ENCODE assay signal across 14 cellular contexts in genomic region chr17:12078791-12079190, GRCh38. TPM values are rescaled to one million over a fixed set of nuclear protein-coding genes. Genes with fewer than 3 reads are reported as not detected.
DNase-seq lines count a peak whose midpoint lies in the region; ATAC-seq, FAIRE-seq and TF ChIP-seq lines count a peak whose summit lies in the region.
"Had no signal": no experiment of that assay in that cellular context is flagged by ENCODE, and none has a peak within 500 bp of the region (broad histone marks: within the 10 kb centered on the region; RNA-seq: fewer than 3 reads in every experiment).

No MANE protein-coding gene starts in this region.

- H3K4me2 ChIP-seq in mesendoderm (ENCODE audit: low read length), result no peak overlapping the region

- H3K27ac ChIP-seq in mesendoderm (ENCODE audit: low read depth, low read length) (no peak overlapping the region), body of pancreas (no peak overlapping the region)

- TF ChIP-seq CTCF in cardiac fibroblast (IDR thresholded peaks at IDR 0.05; ENCODE audit: low read depth, low read length) (no peak), body of pancreas (IDR thresholded peaks at IDR 0.05) (no peak)

- DNase-seq in AG20443 (ENCODE audit: low spot score), result peak; percentile 62
- peak; percentile 29 for DNase-seq in HTR-8/SVneo (ENCODE audit: insufficient read length, low spot score)
- DNase-seq in cardiac fibroblast (ENCODE audit: low read depth in 2 of 2), result peak; percentile 39 to 83
- DNase-seq in mesendoderm, result peak; percentile 18
- DNase-seq in DMS79 (lab: John Stamatoyannopoulos, UW), result no peak
- no peak for DNase-seq in body of pancreas
- no peak for DNase-seq in effector CD8-positive, alpha-beta T cell (lab: John Stamatoyannopoulos, UW)
- DNase-seq: activated naive CD8-positive, alpha-beta T cell treated with anti-CD3 and anti-CD28 coated beads, Interleukin-2, amount 10 ng/mL, durations not matched to agents 7 days and 5 days; effector CD4-positive, alpha-beta T cell; MV-4-11; NCI-H2227 treated with DMSO at 0.1 percent for 48 hours; stimulated activated CD4-positive, alpha-beta T cell treated with anti-CD3 and anti-CD28 coated beads, Interleukin-4, amount 100 ng/mL, for 1 hour; stimulated activated naive CD4-positive, alpha-beta T cell treated with Interleukin-2 at 50 U/mL for 16 hours had no signal

- H2BK120ac ChIP-seq in mesendoderm (ENCODE audit: low read depth, low read length), result no peak overlapping the region

- H4K8ac ChIP-seq in mesendoderm (ENCODE audit: low read depth, low read length), result no peak overlapping the region

- ATAC-seq in body of pancreas, result no peak
- no peak for ATAC-seq in GM21825 (IDR thresholded peaks at IDR 0.05; ENCODE audit: unreplicated experiment)

- H3K4me3 ChIP-seq in cardiac fibroblast (replicated peaks in 1 of 2; ENCODE audit: low read depth in 2 of 2, low read length in 2 of 2) (no peak overlapping the region), mesendoderm (ENCODE audit: low read length) (no peak overlapping the region), body of pancreas (no peak overlapping the region)

- H3K56ac ChIP-seq in mesendoderm (ENCODE audit: low read length), result no peak overlapping the region

- WGBS in mesendoderm (ENCODE audit: extremely low coverage, insufficient coverage, low lambda C conversion rate), result no CpG with 5 or more reads among the region's 2 CpGs
- 65 to 79% methylated on average over 2 of the region's 2 CpGs for WGBS in body of pancreas, 2 donors

- H4K5ac ChIP-seq in mesendoderm (ENCODE audit: low read length), result no peak overlapping the region

- no peak overlapping the region for H3K23ac ChIP-seq in mesendoderm (ENCODE audit: low read length)

- TF ChIP-seq POLR2A in body of pancreas (IDR thresholded peaks at IDR 0.05), result no peak

- H2BK15ac ChIP-seq in mesendoderm (replicated peaks; ENCODE audit: low read depth), result no peak overlapping the region

- H3K27me3 ChIP-seq in mesendoderm (ENCODE audit: insufficient read depth, low read length, poor library complexity) (no peaks in the 10 kb centered on the region), body of pancreas (no peaks in the 10 kb centered on the region)

- H3K79me2 ChIP-seq in mesendoderm (ENCODE audit: control insufficient read depth, insufficient read depth, low read length), result peaks cover 2% of the 10 kb centered on the region

- no peaks in the 10 kb centered on the region for H3K4me1 ChIP-seq in mesendoderm (ENCODE audit: control insufficient read depth, low read depth, low read length)
- H3K4me1 ChIP-seq in body of pancreas, result no peaks in the 10 kb centered on the region

- no peak overlapping the region for H3K18ac ChIP-seq in mesendoderm (ENCODE audit: low read length)

- no peaks in the 10 kb centered on the region for H3K9me3 ChIP-seq in body of pancreas

- H3K4ac ChIP-seq in mesendoderm (ENCODE audit: low read depth, low read length), result no peak overlapping the region

- no peak overlapping the region for H2AK5ac ChIP-seq in mesendoderm (ENCODE audit: low read length)

- no peak overlapping the region for H3K9ac ChIP-seq in mesendoderm (ENCODE audit: low read length)

- H2BK5ac ChIP-seq in mesendoderm (ENCODE audit: low read length), result no peak overlapping the region

- FAIRE-seq in HTR-8/SVneo (lab: Jason Lieb, UNC), result no peak

- intact Hi-C loops in body of pancreas (cut with DNase I), result no loop called here

- H3K79me1 ChIP-seq in mesendoderm (ENCODE audit: low read length), result peaks cover 10% of the 10 kb centered on the region

- H3K36me3 ChIP-seq in mesendoderm (ENCODE audit: control insufficient read depth, insufficient read depth, low read length) (no peaks in the 10 kb centered on the region), body of pancreas (replicated peaks in 1 of 2; ENCODE audit: insufficient read depth in 1 of 2, low read depth in 2 of 2) (peaks cover 0 to 5% of the 10 kb centered on the region in 2 donors)

RNA-seq across cellular contexts. Expression of gene MAP2K4, which starts 58.1 kb away (rescaled TPM):
- polyA plus RNA-seq in mesendoderm (2013, experiment 1 of 2), result 23.6 TPM
- polyA plus RNA-seq in mesendoderm (2013, experiment 2 of 2), result 23.7 TPM
- 10 to 100 TPM; 12.5 to 15.2 TPM for total RNA-seq in body of pancreas

Comparison
In these comparisons a context has a peak if more than half of its experiments do, and no peak if none do; other contexts are left out.
1. DNase-seq: peak in AG20443 (single experiment), HTR-8/SVneo (single experiment), cardiac fibroblast (2 of 2) and mesendoderm (single experiment); none in DMS79 (single experiment), body of pancreas (0 of 4) and effector CD8-positive, alpha-beta T cell (single experiment).